ENCODE assay signal across 21 cellular contexts in genomic region chr6:110520188-110520956, GRCh38. TPM values are rescaled to one million over a fixed set of nuclear protein-coding genes. Genes with fewer than 3 reads are reported as not detected.
DNase-seq lines count a peak whose midpoint lies in the region; ATAC-seq, FAIRE-seq and TF ChIP-seq lines count a peak whose summit lies in the region.
"Had no signal": no experiment of that assay in that cellular context is flagged by ENCODE, and none has a peak within 500 bp of the region (broad histone marks: within the 10 kb centered on the region; RNA-seq: fewer than 3 reads in every experiment).

No MANE protein-coding gene starts in this region.

- no peak for TF ChIP-seq RAD21 in HepG2 (CRISPR knock-in tag; IDR thresholded peaks at IDR 0.05)

- intact Hi-C loops in HepG2 (cut with micrococcal nuclease; ENCODE audit: unreplicated experiment), result loop anchor here (10.0 kb wide), 2 partner anchors 74 to 134 kb away; no protein-coding TSS in a partner anchor
- intact Hi-C loops in right lobe of liver (cut with DNase I), result no loop called here
- intact Hi-C loops in left colon (cut with DNase I, micrococcal nuclease), result no loop called here
- intact Hi-C loops in sigmoid colon (cut with DNase I), result loop anchor here (10.0 kb wide), 2 partner anchors 464 to 674 kb away; partner anchors contain the start of gene RPF2

- H3K9me3 ChIP-seq in HepG2 (ENCODE audit: low read length) (no peaks in the 10 kb centered on the region), right lobe of liver (no peaks in the 10 kb centered on the region), OCI-LY3 (ENCODE audit: insufficient read depth, low read length) (no peaks in the 10 kb centered on the region), sigmoid colon (no peaks in the 10 kb centered on the region)

- CTCF ChIA-PET in HepG2 (lab: Yijun Ruan, JAX; ENCODE audit: low intra/inter-chr PET ratio, low total read pairs), result no interaction called here

- H2AFZ ChIP-seq in HepG2 (ENCODE audit: low read length) (peak overlapping the region; percentile 21), OCI-LY3 (ENCODE audit: low read depth, low read length) (no peak overlapping the region)

- peak; percentile 39 for FAIRE-seq in HepG2 (lab: Jason Lieb, UNC)

- TF ChIP-seq EP300 in HepG2 (IDR thresholded peaks at IDR 0.05; ENCODE audit: low read depth in 2 of 2, low read length in 2 of 2), result no peak
- no peak for TF ChIP-seq EP300 in HepG2 (CRISPR knock-in tag; IDR thresholded peaks at IDR 0.05; ENCODE audit: borderline replicate concordance)
- TF ChIP-seq EP300 in sigmoid colon (IDR thresholded peaks at IDR 0.05), result no peak

- H3K27me3 ChIP-seq in HepG2 (ENCODE audit: control insufficient read depth in 1 of 2, insufficient read depth in 2 of 2, low read length in 2 of 2) (no peaks in the 10 kb centered on the region), right lobe of liver (no peaks in the 10 kb centered on the region), OCI-LY3 (ENCODE audit: low read depth, low read length) (peaks cover 13% of the 10 kb centered on the region; the same call in 1 of the 2 replicates), sigmoid colon (no peaks in the 10 kb centered on the region)

- no peaks in the 10 kb centered on the region for H3K79me2 ChIP-seq in HepG2 (ENCODE audit: insufficient read depth, low read length)
- no peaks in the 10 kb centered on the region for H3K79me2 ChIP-seq in OCI-LY3 (ENCODE audit: low read length)

- TF ChIP-seq CTCF in HepG2 (CRISPR knock-in tag; IDR thresholded peaks at IDR 0.05) (no peak), right lobe of liver (IDR thresholded peaks at IDR 0.05) (no peak), OCI-LY3 (IDR thresholded peaks at IDR 0.05; ENCODE audit: low read depth, low read length) (no peak), sigmoid colon (IDR thresholded peaks at IDR 0.05) (no peak)

- 10% methylated on average over 12 of the region's 12 CpGs for WGBS in HepG2 (ENCODE audit: low lambda C conversion rate)
- WGBS in right lobe of liver (ENCODE audit: insufficient coverage, low coverage, low lambda C conversion rate, missing lambda C conversion rate), result 69% methylated on average over 12 of the region's 12 CpGs
- WGBS in sigmoid colon, 2 donors, result 21 to 57% methylated on average over 12 of the region's 12 CpGs

- H3K9ac ChIP-seq in HepG2 (ENCODE audit: insufficient read depth, low read depth, low read length) (peak overlapping the region; percentile 40), OCI-LY3 (ENCODE audit: low read length) (no peak overlapping the region)

- H3K36me3 ChIP-seq in HepG2 (replicated peaks in 1 of 2; ENCODE audit: control insufficient read depth in 1 of 2, insufficient read depth in 2 of 2, low read length in 2 of 2) (no peaks in the 10 kb centered on the region), right lobe of liver (no peaks in the 10 kb centered on the region), OCI-LY3 (replicated peaks; ENCODE audit: low read depth, low read length) (no peaks in the 10 kb centered on the region), sigmoid colon (no peaks in the 10 kb centered on the region)

- in situ Hi-C loops in HepG2 (cut with HindIII; ENCODE audit: extremely low pct_ligation_motif_present, low pct_unique_long_range_greater_than_20kb), result loop anchor here (10.0 kb wide), 1 partner anchor 474 kb away; no protein-coding TSS in a partner anchor

- peak overlapping the region; percentile 41 for H3K27ac ChIP-seq in HepG2 (ENCODE audit: extremely low read length, insufficient read depth, low read length)
- no peak overlapping the region for H3K27ac ChIP-seq in right lobe of liver
- no peak overlapping the region for H3K27ac ChIP-seq in OCI-LY3 (ENCODE audit: low read length)
- no peak overlapping the region for H3K27ac ChIP-seq in sigmoid colon
- H3K27ac ChIP-seq: C4-2B had no signal

- no peaks in the 10 kb centered on the region for H4K20me1 ChIP-seq in HepG2 (ENCODE audit: insufficient read depth, low read length)
- no peaks in the 10 kb centered on the region for H4K20me1 ChIP-seq in OCI-LY3 (ENCODE audit: insufficient read depth, low read length)

- DNase-seq in HepG2 (ENCODE audit: low spot score) (peak; percentile 61), right lobe of liver (no peak), left colon (no peak), NCI-H524 (lab: John Stamatoyannopoulos, UW) (no peak), sigmoid colon (no peak), activated T-cell treated with anti-CD3 and anti-CD28 coated beads for 4 hours (no peak)
- DNase-seq: DMS 273 treated with DMSO at 0.1 percent for 48 hours, HFFc6, IMR-90, NCI-H1105 treated with DMSO at 0.1 percent for 48 hours, NCI-H2029, NCI-H526 treated with DMSO at 0.1 percent for 48 hours, RPMI8226, SIG-M5 had no signal

- H3K4me1 ChIP-seq in HepG2 (ENCODE audit: insufficient read depth, low read length), result peaks cover 55% of the 10 kb centered on the region
- H3K4me1 ChIP-seq in right lobe of liver, result peaks cover 0 to 24% (median 10%) of the 10 kb centered on the region in 4 donors
- H3K4me1 ChIP-seq in OCI-LY3 (ENCODE audit: low read length), result 0 out of 2 replicates have a peak, but pooled peaks cover 3% of the 10 kb centered on the region
- H3K4me1 ChIP-seq in sigmoid colon, result no peaks in the 10 kb centered on the region

- BruUV-seq in HepG2 (replicated peaks; lab: Mats Ljungman, UMichigan), result no TSS peak

- peak; percentile 95 for ATAC-seq in HepG2
- ATAC-seq in right lobe of liver, result no peak
- ATAC-seq in left colon, result peak; percentile 55
- no peak for ATAC-seq in HG03520 (IDR thresholded peaks at IDR 0.05; ENCODE audit: unreplicated experiment)

- H3K4me2 ChIP-seq in HepG2 (ENCODE audit: low read depth, low read length), result peak overlapping the region; percentile 77
- 0 out of 2 replicates have a peak overlapping the region, but pooled peaks have one; percentile 17 for H3K4me2 ChIP-seq in OCI-LY3 (ENCODE audit: low read length)

- TF ChIP-seq POLR2A in HepG2 (IDR thresholded peaks at IDR 0.05; ENCODE audit: insufficient read depth in 1 of 2, low read depth in 2 of 2, low read length in 2 of 2) (no peak), right lobe of liver (IDR thresholded peaks at IDR 0.05) (no peak), sigmoid colon (IDR thresholded peaks at IDR 0.05) (no peak)

- H3K4me3 ChIP-seq in HepG2 (replicated peaks in 1 of 3; ENCODE audit: insufficient read depth in 1 of 3, low read depth in 2 of 3, low read length in 3 of 3), result peak overlapping the region; percentile 9 to 60 (median 50); a peak in 5 of 6 replicates
- no peak overlapping the region for H3K4me3 ChIP-seq in right lobe of liver
- H3K4me3 ChIP-seq in OCI-LY3 (ENCODE audit: low read length), result no peak overlapping the region
- no peak overlapping the region for H3K4me3 ChIP-seq in sigmoid colon

- POLR2A ChIA-PET in HepG2 (lab: Yijun Ruan, JAX), result no interaction called here

TF ChIP-seq in HepG2, 621 proteins besides CTCF, POLR2A, EP300 and RAD21 (continues in another document):
- TF ChIP-seq ZNF768 (CRISPR knock-in tag; IDR thresholded peaks at IDR 0.05), result no peak
- TF ChIP-seq, protein P1, sequence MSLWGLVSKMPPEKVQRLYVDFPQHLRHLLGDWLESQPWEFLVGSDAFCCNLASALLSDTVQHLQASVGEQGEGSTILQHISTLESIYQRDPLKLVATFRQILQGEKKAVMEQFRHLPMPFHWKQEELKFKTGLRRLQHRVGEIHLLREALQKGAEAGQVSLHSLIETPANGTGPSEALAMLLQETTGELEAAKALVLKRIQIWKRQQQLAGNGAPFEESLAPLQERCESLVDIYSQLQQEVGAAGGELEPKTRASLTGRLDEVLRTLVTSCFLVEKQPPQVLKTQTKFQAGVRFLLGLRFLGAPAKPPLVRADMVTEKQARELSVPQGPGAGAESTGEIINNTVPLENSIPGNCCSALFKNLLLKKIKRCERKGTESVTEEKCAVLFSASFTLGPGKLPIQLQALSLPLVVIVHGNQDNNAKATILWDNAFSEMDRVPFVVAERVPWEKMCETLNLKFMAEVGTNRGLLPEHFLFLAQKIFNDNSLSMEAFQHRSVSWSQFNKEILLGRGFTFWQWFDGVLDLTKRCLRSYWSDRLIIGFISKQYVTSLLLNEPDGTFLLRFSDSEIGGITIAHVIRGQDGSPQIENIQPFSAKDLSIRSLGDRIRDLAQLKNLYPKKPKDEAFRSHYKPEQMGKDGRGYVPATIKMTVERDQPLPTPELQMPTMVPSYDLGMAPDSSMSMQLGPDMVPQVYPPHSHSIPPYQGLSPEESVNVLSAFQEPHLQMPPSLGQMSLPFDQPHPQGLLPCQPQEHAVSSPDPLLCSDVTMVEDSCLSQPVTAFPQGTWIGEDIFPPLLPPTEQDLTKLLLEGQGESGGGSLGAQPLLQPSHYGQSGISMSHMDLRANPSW (CRISPR knock-in tag; IDR thresholded peaks at IDR 0.05; ENCODE audit: borderline replicate concordance), result no peak
- 0 out of 2 replicates have a peak, but pooled peaks have one; percentile 41 for TF ChIP-seq RBAK (CRISPR knock-in tag; IDR thresholded peaks at IDR 0.05)
- no peak for TF ChIP-seq SETDB1 (CRISPR knock-in tag; IDR thresholded peaks at IDR 0.05; ENCODE audit: borderline replicate concordance)
- TF ChIP-seq ERF (CRISPR knock-in tag; IDR thresholded peaks at IDR 0.05), result no peak

RNA-seq across cellular contexts. Expression of gene SLC22A16, which starts 44.0 kb away (rescaled TPM):
- total RNA-seq in HepG2 (2016; rRNA removed; fragmentation: Illumina TruSeq; extraction: Trizol) (not detected in 2 replicates), right lobe of liver (under 1 TPM in 3 of 6 experiments, not detected in 3; 0.11 to 0.44 (median 0.31) TPM), left colon (not detected), sigmoid colon (under 1 TPM in 2 of 4 donors, not detected in 2; 0.14 to 0.36 TPM)
- total RNA-seq in HepG2 (2016; cell fraction: cytosol; rRNA removed; fragmentation: Illumina TruSeq; extraction: Trizol; ENCODE audit: low read depth), result not detected in 2 replicates
- total RNA-seq in HepG2 (2016; cell fraction: insoluble cytoplasmic fraction; rRNA removed; fragmentation: Illumina TruSeq; extraction: Trizol), result not detected in 2 replicates
- total RNA-seq in HepG2 (2016; cell fraction: membrane; rRNA removed; fragmentation: Illumina TruSeq; extraction: Trizol), result not detected in 2 replicates
- total RNA-seq in HepG2 (2016; cell fraction: nucleus; rRNA removed; fragmentation: Illumina TruSeq; extraction: Trizol), result not detected in 2 replicates
- polyA plus RNA-seq in HepG2 (2011; rRNA removed) (0.04 and 0.16 TPM in 2 replicates), sigmoid colon (under 1 TPM in 1 of 3 donors, not detected in 2; 0.20 TPM)
- polyA plus RNA-seq in HepG2 (2011; cell fraction: cytosol; rRNA removed), result 0.12 TPM in 2 replicates
- polyA plus RNA-seq in HepG2 (2011; cell fraction: nucleus; rRNA removed), result 0.16 and 0.26 TPM in 2 replicates
- polyA plus RNA-seq in HepG2 (2012), result 0.32 and 0.34 TPM in 2 replicates
- polyA plus RNA-seq in HepG2 (2016; cell fraction: cytosol; fragmentation: Illumina TruSeq; extraction: Trizol; ENCODE audit: low read depth), result not detected in 2 replicates
- not detected in 2 replicates for polyA plus RNA-seq in HepG2 (2016; cell fraction: insoluble cytoplasmic fraction; fragmentation: Illumina TruSeq; extraction: Trizol; ENCODE audit: low read depth)
- polyA plus RNA-seq in HepG2 (2016; cell fraction: membrane; fragmentation: Illumina TruSeq; extraction: Trizol; ENCODE audit: low read depth), result not detected in 2 replicates
- polyA plus RNA-seq in HepG2 (2016; cell fraction: nucleus; fragmentation: Illumina TruSeq; extraction: Trizol; ENCODE audit: insufficient read depth, low read depth), result not detected in 2 replicates
- 0.26 TPM in 1 of 2 replicates, not detected in the other for polyA minus RNA-seq in HepG2 (2011; rRNA and poly(A)+ RNA removed; ENCODE audit: low replicate concordance)
- polyA minus RNA-seq in HepG2 (2011; cell fraction: cytosol; rRNA and poly(A)+ RNA removed), result not detected in 2 replicates
- not detected in 2 replicates for polyA minus RNA-seq in HepG2 (2011; cell fraction: nucleus; rRNA and poly(A)+ RNA removed)
- total RNA-seq: Daoy, H4, HFFc6, HT-29, IMR-90, LHCN-M2 had no signal
- polyA plus RNA-seq: IMR-90 had no signal

Comparison
In these comparisons a context has a peak if more than half of its experiments do, and no peak if none do; other contexts are left out.
1. ATAC-seq: peak in HepG2 (single experiment) and left colon (single experiment); none in right lobe of liver (0 of 4) and HG03520 (single experiment).
2. H3K4me3 ChIP-seq: peak in HepG2 (3 of 3); none in right lobe of liver (0 of 3), OCI-LY3 (single experiment) and sigmoid colon (0 of 4).
3. intact Hi-C loops: an anchor here in HepG2 (10.0 kb wide) and sigmoid colon (10.0 kb wide); none called in right lobe of liver and left colon.